15 cellular contexts compared by ENCODE assay signal in the genomic region with DNA sequence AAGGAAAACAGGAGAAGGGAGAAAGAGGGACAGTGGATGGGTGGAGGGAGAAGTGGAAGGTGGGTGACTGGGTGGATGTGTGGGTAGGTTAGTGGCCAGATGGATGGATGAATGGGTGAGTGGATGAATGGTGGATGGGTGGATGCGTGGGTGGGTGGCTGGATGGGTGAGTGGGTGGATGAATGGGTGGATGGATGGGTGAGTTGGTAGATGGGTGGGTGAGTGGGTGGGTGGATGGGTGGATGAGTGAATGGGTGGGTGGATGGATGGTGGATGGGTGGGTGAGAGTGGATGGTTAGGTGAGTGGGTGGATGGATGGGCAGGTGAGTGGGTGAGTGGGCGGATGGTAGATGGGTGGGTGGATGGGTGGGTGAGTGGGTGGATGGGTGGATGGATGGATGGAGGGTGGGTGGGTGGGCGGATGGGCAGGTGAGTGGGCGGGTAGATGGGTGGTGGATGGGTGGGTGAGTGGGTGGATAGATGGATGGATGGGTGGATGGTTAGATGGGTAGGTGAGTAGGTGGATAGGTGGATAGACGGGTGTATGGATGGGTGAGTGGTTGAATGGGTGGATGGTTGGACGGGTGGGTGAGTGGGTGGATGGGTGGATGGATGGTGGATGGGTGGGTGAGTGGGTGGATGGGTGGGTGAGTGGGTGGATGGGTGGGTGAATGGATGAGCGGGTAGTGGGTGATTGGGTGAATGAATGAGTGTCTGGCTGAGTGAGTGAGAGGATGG. TPM values are rescaled to one million over a fixed set of nuclear protein-coding genes. Genes with fewer than 3 reads are reported as not detected.
DNase-seq lines count a peak whose midpoint lies in the region; ATAC-seq and TF ChIP-seq lines count a peak whose summit lies in the region.
"Had no signal": no experiment of that assay in that cellular context is flagged by ENCODE, and none has a peak within 500 bp of the region (broad histone marks: within the 10 kb centered on the region; RNA-seq: fewer than 3 reads in every experiment).

No MANE protein-coding gene starts in this region.

- 93 to 94% methylated on average over 6 to 7 of the region's 7 CpGs for WGBS in transverse colon (ENCODE audit: low coverage in 1 of 2), 2 donors

- H3K4me1 ChIP-seq in RWPE2 (ENCODE audit: insufficient read depth, poor library complexity, severe bottlenecking) (no peaks in the 10 kb centered on the region), iPS-15b (ENCODE audit: control insufficient read depth, insufficient read depth, low read length) (peaks cover 5% of the 10 kb centered on the region), transverse colon (peaks cover 0 to 21% (median 17%) of the 10 kb centered on the region in 4 donors)

- H3K36me3 ChIP-seq in RWPE2 (ENCODE audit: low read depth) (peaks cover 6% of the 10 kb centered on the region), iPS-15b (ENCODE audit: control insufficient read depth, insufficient read depth, low read length) (peaks cover 4% of the 10 kb centered on the region), transverse colon (no peaks in the 10 kb centered on the region)
- H3K36me3 ChIP-seq: sigmoid colon had no signal

- no peaks in the 10 kb centered on the region for H3K9me3 ChIP-seq in RWPE2 (ENCODE audit: severe bottlenecking)
- no peaks in the 10 kb centered on the region for H3K9me3 ChIP-seq in iPS-15b (ENCODE audit: control insufficient read depth, insufficient read depth, low read length)
- no peaks in the 10 kb centered on the region for H3K9me3 ChIP-seq in transverse colon

- peak overlapping the region; percentile 27 for H3K27ac Mint-ChIP-seq in T-helper 1 cell treated with Interleukin-12 subunit alpha and Interleukin-12 subunit beta and Interleukin-4 antibody, amounts not matched to agents 30 μg/mL and 1 μg/mL, for 36 hours
- no peak overlapping the region for H3K27ac Mint-ChIP-seq in progenitor cell of endocrine pancreas
- H3K27ac Mint-ChIP-seq: CD4-positive, alpha-beta T cell had no signal

- ATAC-seq in RWPE2 (ENCODE audit: low read depth): no peak
- ATAC-seq in SK-N-SH treated with all-trans-retinoic acid at 6 μM for 48 hours: no peak
- ATAC-seq in Right ventricle myocardium superior (ENCODE audit: poor library complexity): no peak

- peaks cover 6% of the 10 kb centered on the region for H3K4me1 Mint-ChIP-seq in T-helper 1 cell treated with Interleukin-12 subunit alpha and Interleukin-12 subunit beta and Interleukin-4 antibody, amounts not matched to agents 30 μg/mL and 1 μg/mL, for 36 hours (ENCODE audit: low read depth)
- peaks cover 16% of the 10 kb centered on the region for H3K4me1 Mint-ChIP-seq in progenitor cell of endocrine pancreas (ENCODE audit: low read depth)
- H3K4me1 Mint-ChIP-seq: neural crest cell had no signal

- TF ChIP-seq EP300 in transverse colon (IDR thresholded peaks at IDR 0.05; ENCODE audit: low read depth): no peak

- H3K27me3 Mint-ChIP-seq in T-helper 1 cell treated with Interleukin-12 subunit alpha and Interleukin-12 subunit beta and Interleukin-4 antibody, amounts not matched to agents 30 μg/mL and 1 μg/mL, for 36 hours (ENCODE audit: low read depth): peaks cover 32% of the 10 kb centered on the region
- H3K27me3 Mint-ChIP-seq in progenitor cell of endocrine pancreas: no peaks in the 10 kb centered on the region

- DNase-seq in T-helper 1 cell: no peak
- DNase-seq in RWPE2 (ENCODE audit: low spot score): no peak
- DNase-seq in progenitor cell of endocrine pancreas (ENCODE audit: low spot score, unreplicated experiment): no peak
- DNase-seq in transverse colon: no peak
- no peak for DNase-seq in Right ventricle myocardium superior
- DNase-seq: foreskin melanocyte, GF-D8, HCEC 1CT, sigmoid colon had no signal

- H3K9me3 Mint-ChIP-seq in T-helper 1 cell treated with Interleukin-12 subunit alpha and Interleukin-12 subunit beta and Interleukin-4 antibody, amounts not matched to agents 30 μg/mL and 1 μg/mL, for 36 hours: no peaks in the 10 kb centered on the region
- no peaks in the 10 kb centered on the region for H3K9me3 Mint-ChIP-seq in progenitor cell of endocrine pancreas (ENCODE audit: low read depth)
- H3K9me3 Mint-ChIP-seq: CD4-positive, alpha-beta T cell; neural crest cell had no signal

- in situ Hi-C loops in transverse colon (cut with MboI; ENCODE audit: low pct_ligation_motif_present in 1 of 4, low pct_unique_long_range_greater_than_20kb in 1 of 4, low sequenced_read_pairs in 3 of 4): no loop called here

- intact Hi-C loops in transverse colon (cut with DNase I; ENCODE audit: low total_unique reads): no loop called here
- intact Hi-C loops in Right ventricle myocardium superior (cut with DNase I): no loop called here

- TF ChIP-seq CTCF in RWPE2 (IDR thresholded peaks at IDR 0.05; ENCODE audit: poor library complexity, severe bottlenecking) (no peak), progenitor cell of endocrine pancreas (IDR thresholded peaks at IDR 0.05; ENCODE audit: unreplicated experiment) (no peak), transverse colon (IDR thresholded peaks at IDR 0.05) (no peak)

- TF ChIP-seq POLR2A in transverse colon (IDR thresholded peaks at IDR 0.05): no peak

- H3K4me3 Mint-ChIP-seq in T-helper 1 cell treated with Interleukin-12 subunit alpha and Interleukin-12 subunit beta and Interleukin-4 antibody, amounts not matched to agents 30 μg/mL and 1 μg/mL, for 36 hours: peak overlapping the region; percentile 38
- peak overlapping the region; percentile 86 for H3K4me3 Mint-ChIP-seq in progenitor cell of endocrine pancreas (ENCODE audit: low read depth)
- H3K4me3 Mint-ChIP-seq: CD4-positive, alpha-beta T cell; neural crest cell had no signal

- H3K9ac ChIP-seq in iPS-15b (ENCODE audit: low read depth, low read length): no peak overlapping the region

- H3K27me3 ChIP-seq in RWPE2 (ENCODE audit: insufficient read depth, poor library complexity, severe bottlenecking) (no peaks in the 10 kb centered on the region), iPS-15b (ENCODE audit: control insufficient read depth, insufficient read depth, low read length) (no peaks in the 10 kb centered on the region), transverse colon (peaks cover 25% of the 10 kb centered on the region)

- H3K36me3 Mint-ChIP-seq in T-helper 1 cell treated with Interleukin-12 subunit alpha and Interleukin-12 subunit beta and Interleukin-4 antibody, amounts not matched to agents 30 μg/mL and 1 μg/mL, for 36 hours (ENCODE audit: low read depth): no peaks in the 10 kb centered on the region
- peaks cover 10% of the 10 kb centered on the region for H3K36me3 Mint-ChIP-seq in progenitor cell of endocrine pancreas (ENCODE audit: insufficient read depth)

- H3K4me3 ChIP-seq in RWPE2 (ENCODE audit: severe bottlenecking) (peak overlapping the region; percentile 81), iPS-15b (ENCODE audit: low read depth, low read length) (peak overlapping the region; percentile 86), transverse colon (peak overlapping the region in 1 of 4 donors; percentile 86)

- H3K27ac ChIP-seq in RWPE2 (ENCODE audit: poor library complexity, severe bottlenecking) (no peak overlapping the region), transverse colon (peak overlapping the region in 1 of 4 donors; percentile 92)

TF ChIP-seq in SK-N-SH treated with all-trans-retinoic acid at 6 μM for 48 hours, 23 proteins besides CTCF, POLR2A, EP300 and RAD21:
- TF ChIP-seq ZC3H10 (CRISPR knock-in tag; IDR thresholded peaks at IDR 0.05) (no peak), BACH2 (CRISPR knock-in tag; IDR thresholded peaks at IDR 0.05; ENCODE audit: borderline replicate concordance) (no peak), ZNF565 (CRISPR knock-in tag; conservative IDR thresholded peaks at IDR 0.05; ENCODE audit: low read depth) (no peak), TOX (CRISPR knock-in tag; IDR thresholded peaks at IDR 0.05; ENCODE audit: borderline replicate concordance) (no peak), TCF4 (CRISPR knock-in tag; IDR thresholded peaks at IDR 0.05; ENCODE audit: borderline replicate concordance) (no peak), ZNF8 (CRISPR knock-in tag; IDR thresholded peaks at IDR 0.05) (no peak), ZFP3 (CRISPR knock-in tag; IDR thresholded peaks at IDR 0.05) (no peak), ISL1 (CRISPR knock-in tag; IDR thresholded peaks at IDR 0.05) (no peak), GLIS3 (CRISPR knock-in tag; IDR thresholded peaks at IDR 0.05) (no peak), OSR1 (CRISPR knock-in tag; IDR thresholded peaks at IDR 0.05) (no peak), PPARA (CRISPR knock-in tag; IDR thresholded peaks at IDR 0.05; ENCODE audit: borderline replicate concordance) (no peak)
- TF ChIP-seq, protein P1, sequence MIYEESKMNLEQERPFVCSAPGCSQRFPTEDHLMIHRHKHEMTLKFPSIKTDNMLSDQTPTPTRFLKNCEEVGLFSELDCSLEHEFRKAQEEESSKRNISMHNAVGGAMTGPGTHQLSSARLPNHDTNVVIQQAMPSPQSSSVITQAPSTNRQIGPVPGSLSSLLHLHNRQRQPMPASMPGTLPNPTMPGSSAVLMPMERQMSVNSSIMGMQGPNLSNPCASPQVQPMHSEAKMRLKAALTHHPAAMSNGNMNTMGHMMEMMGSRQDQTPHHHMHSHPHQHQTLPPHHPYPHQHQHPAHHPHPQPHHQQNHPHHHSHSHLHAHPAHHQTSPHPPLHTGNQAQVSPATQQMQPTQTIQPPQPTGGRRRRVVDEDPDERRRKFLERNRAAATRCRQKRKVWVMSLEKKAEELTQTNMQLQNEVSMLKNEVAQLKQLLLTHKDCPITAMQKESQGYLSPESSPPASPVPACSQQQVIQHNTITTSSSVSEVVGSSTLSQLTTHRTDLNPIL (CRISPR knock-in tag; IDR thresholded peaks at IDR 0.05; ENCODE audit: low read depth): no peak
- TF ChIP-seq, protein P2, sequence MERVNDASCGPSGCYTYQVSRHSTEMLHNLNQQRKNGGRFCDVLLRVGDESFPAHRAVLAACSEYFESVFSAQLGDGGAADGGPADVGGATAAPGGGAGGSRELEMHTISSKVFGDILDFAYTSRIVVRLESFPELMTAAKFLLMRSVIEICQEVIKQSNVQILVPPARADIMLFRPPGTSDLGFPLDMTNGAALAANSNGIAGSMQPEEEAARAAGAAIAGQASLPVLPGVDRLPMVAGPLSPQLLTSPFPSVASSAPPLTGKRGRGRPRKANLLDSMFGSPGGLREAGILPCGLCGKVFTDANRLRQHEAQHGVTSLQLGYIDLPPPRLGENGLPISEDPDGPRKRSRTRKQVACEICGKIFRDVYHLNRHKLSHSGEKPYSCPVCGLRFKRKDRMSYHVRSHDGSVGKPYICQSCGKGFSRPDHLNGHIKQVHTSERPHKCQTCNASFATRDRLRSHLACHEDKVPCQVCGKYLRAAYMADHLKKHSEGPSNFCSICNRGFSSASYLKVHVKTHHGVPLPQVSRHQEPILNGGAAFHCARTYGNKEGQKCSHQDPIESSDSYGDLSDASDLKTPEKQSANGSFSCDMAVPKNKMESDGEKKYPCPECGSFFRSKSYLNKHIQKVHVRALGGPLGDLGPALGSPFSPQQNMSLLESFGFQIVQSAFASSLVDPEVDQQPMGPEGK (CRISPR knock-in tag; IDR thresholded peaks at IDR 0.05; ENCODE audit: borderline replicate concordance): no peak

RNA-seq across cellular contexts. Expression of a gene that starts 0.7 kb away (rescaled TPM):
- 32.3 and 33.7 TPM in 2 replicates for total RNA-seq in progenitor cell of endocrine pancreas
- total RNA-seq in transverse colon: 100 to 1,000 TPM; 113 to 381 (median 164) TPM
- not detected for total RNA-seq in Right ventricle myocardium superior
- total RNA-seq: CD4-positive, alpha-beta T cell; neural crest cell; sigmoid colon; subcutaneous adipose tissue had no signal

RNA-seq across cellular contexts. Expression of a gene that starts 48.4 kb away (rescaled TPM):
- total RNA-seq in progenitor cell of endocrine pancreas (not detected in 2 replicates), transverse colon (1 to 10 TPM in 1 of 4 donors, under 1 TPM in 2, not detected in 1; 0.37 to 3.4 (median 0.79) TPM), Right ventricle myocardium superior (0.13 TPM)
- total RNA-seq: CD4-positive, alpha-beta T cell; neural crest cell; sigmoid colon had no signal

Comparison
In these comparisons a context has a peak if more than half of its experiments do, and no peak if none do; other contexts are left out.
1. RNA of a gene that starts 0.7 kb away (total RNA-seq): 113 to 381 TPM in transverse colon and 32.3 to 33.7 TPM in progenitor cell of endocrine pancreas; not detected in Right ventricle myocardium superior (single experiment); every median in the first group is over 10 times any median in the second.